19 cellular contexts compared by ENCODE assay signal in the genomic region with DNA sequence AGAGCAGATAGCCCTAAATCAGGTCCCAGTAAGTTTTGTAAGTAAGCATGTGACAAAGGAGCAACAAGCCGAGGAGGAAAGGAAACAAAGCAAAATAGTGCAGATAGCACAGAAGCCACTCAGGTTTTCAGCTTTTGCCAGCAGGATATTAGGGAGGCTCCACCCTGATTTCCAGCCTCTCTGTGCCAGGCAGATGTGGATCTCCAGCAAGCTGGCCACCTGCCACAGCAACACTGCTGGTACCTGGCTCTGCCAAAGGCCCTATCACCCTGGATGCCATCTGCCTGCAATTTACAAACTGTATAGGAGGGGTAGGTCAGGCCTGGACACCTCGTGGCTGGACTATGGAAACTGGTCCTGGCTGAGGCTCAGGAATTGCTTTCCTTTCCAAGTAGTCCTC. TPM values are rescaled to one million over a fixed set of nuclear protein-coding genes. Genes with fewer than 3 reads are reported as not detected.
DNase-seq lines count a peak whose midpoint lies in the region; ATAC-seq and TF ChIP-seq lines count a peak whose summit lies in the region.
"Had no signal": no experiment of that assay in that cellular context is flagged by ENCODE, and none has a peak within 500 bp of the region (broad histone marks: within the 10 kb centered on the region; RNA-seq: fewer than 3 reads in every experiment).

No MANE protein-coding gene starts in this region.

- peak; percentile 64 for ATAC-seq in left lobe of liver
- ATAC-seq: T-helper 17 cell had no signal

- DNase-seq in AG10803 (ENCODE audit: low read depth) = peak; percentile 36
- peak; percentile 9 for DNase-seq in DMS53 treated with DMSO at 0.1 percent for 48 hours (lab: John Stamatoyannopoulos, UW; ENCODE audit: unreplicated experiment)
- peak; percentile 65 for DNase-seq in NCI-H226
- DNase-seq in left lobe of liver (ENCODE audit: low spot score) = peak; percentile 80
- DNase-seq in type B pancreatic cell (ENCODE audit: extremely low spot score, unreplicated experiment) = no peak
- no peak for DNase-seq in HK-2 (ENCODE audit: unreplicated experiment)
- no peak for DNase-seq in NCI-H128 (lab: John Stamatoyannopoulos, UW; ENCODE audit: unreplicated experiment)
- DNase-seq in caudate nucleus (lab: John Stamatoyannopoulos, UW) = no peak
- DNase-seq: activated naive CD8-positive, alpha-beta T cell treated with anti-CD3 and anti-CD28 coated beads, Interleukin-2, amount 10 ng/mL, durations not matched to agents 7 days and 5 days; activated T-cell treated with anti-CD3 and anti-CD28 coated beads, Interleukin-2, amount 50 U/mL, for 1 hour; central memory CD4-positive, alpha-beta T cell; HFFc6; Kasumi-1; NCI-H446 treated with DMSO at 0.1 percent for 48 hours; Peyer's patch; stimulated activated CD8-positive, alpha-beta memory T cell treated with anti-CD3 and anti-CD28 coated beads, Interleukin-4, amount 100 ng/mL, for 48 hours; T-helper 17 cell had no signal

- no peak overlapping the region for H3K4me3 ChIP-seq in AG10803 (ENCODE audit: low read length)
- H3K4me3 ChIP-seq: Peyer's patch, thoracic aorta had no signal

- no peaks in the 10 kb centered on the region for H3K9me3 Mint-ChIP-seq in type B pancreatic cell
- H3K9me3 Mint-ChIP-seq: activated naive CD8-positive, alpha-beta T cell treated with anti-CD3 and anti-CD28 coated beads, Interleukin-2, amount 10 ng/mL, durations not matched to agents 7 days and 5 days; HFFc6 had no signal

- no peak overlapping the region for H3K27ac ChIP-seq in caudate nucleus (ENCODE audit: low read depth, low read length)
- H3K27ac ChIP-seq: Peyer's patch, thoracic aorta had no signal

- H3K27me3 Mint-ChIP-seq in type B pancreatic cell = no peaks in the 10 kb centered on the region

- peaks cover 9% of the 10 kb centered on the region for H3K4me1 Mint-ChIP-seq in type B pancreatic cell (ENCODE audit: unreplicated experiment)
- H3K4me1 Mint-ChIP-seq: activated naive CD8-positive, alpha-beta T cell treated with anti-CD3 and anti-CD28 coated beads, Interleukin-2, amount 10 ng/mL, durations not matched to agents 7 days and 5 days; B cell had no signal

- no peak overlapping the region for H3K27ac Mint-ChIP-seq in type B pancreatic cell
- H3K27ac Mint-ChIP-seq: activated naive CD8-positive, alpha-beta T cell treated with anti-CD3 and anti-CD28 coated beads, Interleukin-2, amount 10 ng/mL, durations not matched to agents 7 days and 5 days; B cell; HFFc6; T-helper 17 cell had no signal

- TF ChIP-seq CTCF in AG10803 (conservative IDR thresholded peaks at IDR 0.05; ENCODE audit: low read length) = no peak
- no peak for TF ChIP-seq CTCF in type B pancreatic cell (conservative IDR thresholded peaks at IDR 0.05)

- no peak overlapping the region for H3K4me3 Mint-ChIP-seq in type B pancreatic cell
- H3K4me3 Mint-ChIP-seq: activated naive CD8-positive, alpha-beta T cell treated with anti-CD3 and anti-CD28 coated beads, Interleukin-2, amount 10 ng/mL, durations not matched to agents 7 days and 5 days; B cell; HFFc6; T-helper 17 cell had no signal

- H3K36me3 Mint-ChIP-seq in type B pancreatic cell = no peaks in the 10 kb centered on the region
- H3K36me3 Mint-ChIP-seq: activated naive CD8-positive, alpha-beta T cell treated with anti-CD3 and anti-CD28 coated beads, Interleukin-2, amount 10 ng/mL, durations not matched to agents 7 days and 5 days had no signal

RNA-seq across cellular contexts. Expression of gene NNMT, which starts 12.2 kb away (rescaled TPM):
- 588 TPM for total RNA-seq in left lobe of liver
- 0.64 and 2.8 TPM in 2 replicates for total RNA-seq in type B pancreatic cell (ENCODE audit: low replicate concordance)
- total RNA-seq: activated naive CD8-positive, alpha-beta T cell treated with anti-CD3 and anti-CD28 coated beads, Interleukin-2, amount 10 ng/mL, durations not matched to agents 7 days and 5 days; B cell; T-helper 17 cell had no signal

Comparison
In these comparisons a context has a peak if more than half of its experiments do, and no peak if none do; other contexts are left out.
1. DNase-seq: peak in AG10803 (single experiment), DMS53 treated with DMSO at 0.1 percent for 48 hours (single experiment), NCI-H226 (single experiment) and left lobe of liver (single experiment); none in type B pancreatic cell (single experiment), HK-2 (single experiment), NCI-H128 (single experiment) and caudate nucleus (0 of 61).
2. RNA of gene NNMT, which starts 12.2 kb away (total RNA-seq): 588 TPM in left lobe of liver (single experiment); 0.64 to 2.8 TPM in type B pancreatic cell; every median in the first group is over 100 times any median in the second.